In the genomic region with DNA sequence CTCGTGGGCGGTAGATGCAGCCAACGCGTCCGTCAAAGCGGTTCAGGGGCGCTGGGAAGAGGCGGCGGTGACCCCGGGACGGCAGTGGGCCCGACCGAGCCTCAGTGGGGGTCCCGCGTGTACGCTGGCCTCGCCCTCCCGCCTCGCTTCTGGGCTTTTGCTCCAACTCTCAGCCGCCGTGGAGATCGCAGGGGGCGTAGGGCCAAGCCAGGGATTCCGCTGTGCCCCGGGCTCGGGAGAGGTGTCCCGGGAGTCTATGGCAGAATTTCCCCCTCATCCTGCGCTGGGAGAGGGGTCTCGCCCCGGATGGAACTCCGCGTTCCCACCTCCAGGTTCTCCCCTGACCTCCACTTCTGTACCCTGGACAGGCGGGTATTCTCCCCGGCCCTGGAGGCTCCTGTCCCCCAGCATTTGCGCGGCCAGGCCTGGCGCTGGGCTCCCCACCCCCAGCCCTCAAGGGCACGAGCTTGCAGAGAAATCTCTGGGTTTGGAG, we compare ENCODE assay signal across 11 cellular contexts.
DNase-seq lines count a peak whose midpoint lies in the region; ATAC-seq and TF ChIP-seq lines count a peak whose summit lies in the region.
"Had no signal": no experiment of that assay in that cellular context is flagged by ENCODE, and none has a peak within 500 bp of the region (broad histone marks: within the 10 kb centered on the region; RNA-seq: fewer than 3 reads in every experiment).

No MANE protein-coding gene starts in this region.

- TF ChIP-seq CTCF in cardiac muscle cell (IDR thresholded peaks at IDR 0.05; ENCODE audit: low read depth, low read length) (no peak), dorsolateral prefrontal cortex (IDR thresholded peaks at IDR 0.05 in 54 of 56, conservative IDR thresholded peaks at IDR 0.05 in 2 of 56; ENCODE audit: low read depth in 1 of 56, partially characterized antibody in 56 of 56) (peak in 1 of 56 donors; percentile 21), upper lobe of right lung (IDR thresholded peaks at IDR 0.05) (no peak)

- H3K4me1 Mint-ChIP-seq in memory B cell, result peaks cover 9% of the 10 kb centered on the region

- H3K4me1 ChIP-seq in cardiac muscle cell (ENCODE audit: low read depth), result no peaks in the 10 kb centered on the region
- peaks cover 4% of the 10 kb centered on the region for H3K4me1 ChIP-seq in upper lobe of right lung

- peaks cover 2% of the 10 kb centered on the region for H3K36me3 Mint-ChIP-seq in memory B cell

- no peaks in the 10 kb centered on the region for H3K36me3 ChIP-seq in cardiac muscle cell
- no peaks in the 10 kb centered on the region for H3K36me3 ChIP-seq in upper lobe of right lung

- H3K27ac Mint-ChIP-seq in memory B cell, result no peak overlapping the region
- H3K27ac Mint-ChIP-seq: activated naive CD4-positive, alpha-beta T cell treated with anti-CD3 and anti-CD28 coated beads, Interleukin-2, amount 50 U/mL, for 72 hours; IgD-negative memory B cell had no signal

- DNase-seq in cardiac muscle cell (ENCODE audit: low read depth in 1 of 2, low spot score in 1 of 2) (no peak), left cardiac atrium (no peak), dorsolateral prefrontal cortex (no peak), memory B cell (ENCODE audit: low spot score in 2 of 2) (no peak), upper lobe of right lung (peak; percentile 57), Kasumi-1 (lab: John Stamatoyannopoulos, UW) (no peak), kidney tubule cell (ENCODE audit: low spot score) (no peak)
- no peak for DNase-seq in activated CD8-positive, alpha-beta memory T cell treated with anti-CD3 and anti-CD28 coated beads for 24 hours
- DNase-seq: AML-193 had no signal

- ATAC-seq in left cardiac atrium (no peak), memory B cell (ENCODE audit: low read depth) (peak; percentile 8), upper lobe of right lung (no peak)

- intact Hi-C loops in left cardiac atrium (cut with DNase I), result no loop called here
- intact Hi-C loops in dorsolateral prefrontal cortex (cut with DNase I), result no loop called here
- intact Hi-C loops in upper lobe of right lung (cut with DNase I), result no loop called here

- H3K4me3 ChIP-seq in cardiac muscle cell, result peak overlapping the region; percentile 42
- peak overlapping the region in 54 of 59 donors; percentile 23 to 67 (median 46) for H3K4me3 ChIP-seq in dorsolateral prefrontal cortex
- H3K4me3 ChIP-seq in upper lobe of right lung, result no peak overlapping the region

- no peaks in the 10 kb centered on the region for H3K9me3 ChIP-seq in cardiac muscle cell (ENCODE audit: low read depth)
- H3K9me3 ChIP-seq in upper lobe of right lung, result no peaks in the 10 kb centered on the region

- no peak overlapping the region for H3K27ac ChIP-seq in cardiac muscle cell
- peak overlapping the region in 4 of 59 donors; percentile 18 to 44 (median 30) for H3K27ac ChIP-seq in dorsolateral prefrontal cortex
- H3K27ac ChIP-seq in upper lobe of right lung, result no peak overlapping the region

- no peaks in the 10 kb centered on the region for H3K9me3 Mint-ChIP-seq in memory B cell
- H3K9me3 Mint-ChIP-seq: activated naive CD4-positive, alpha-beta T cell treated with anti-CD3 and anti-CD28 coated beads, Interleukin-2, amount 50 U/mL, for 72 hours had no signal

- H3K27me3 Mint-ChIP-seq in memory B cell, result peaks cover 44% of the 10 kb centered on the region

- peaks cover 28% of the 10 kb centered on the region for H3K27me3 ChIP-seq in cardiac muscle cell
- peaks cover 0 to 42% (median 21%) of the 10 kb centered on the region in 45 donors for H3K27me3 ChIP-seq in dorsolateral prefrontal cortex
- peaks cover 67% of the 10 kb centered on the region for H3K27me3 ChIP-seq in upper lobe of right lung

- peak overlapping the region; percentile 18 for H3K4me3 Mint-ChIP-seq in memory B cell
